Comparison of ENCODE assay signal across 8 cellular contexts in genomic region chr1:206469933-206470691, GRCh38. TPM values are rescaled to one million over a fixed set of nuclear protein-coding genes. Genes with fewer than 3 reads are reported as not detected.
A peak's percentile ranks its signal among the peaks of the same experiment; 100 is the strongest.
DNase-seq lines count a peak whose midpoint lies in the region; ATAC-seq, FAIRE-seq and TF ChIP-seq lines count a peak whose summit lies in the region.

Gene IKBKE, plus strand, starts transcription at chr1:206470476. Its CDS starts 2,752 bp downstream, at chr1:206473228.

- H3K36me3 ChIP-seq in ACC112 (ENCODE audit: insufficient read depth, low read length), result no peaks in the 10 kb centered on the region
- no peaks in the 10 kb centered on the region for H3K36me3 ChIP-seq in mucosa of stomach (ENCODE audit: control insufficient read depth, insufficient read depth, low read length)

- H3K4me3 ChIP-seq in ACC112 (ENCODE audit: low read depth, low read length) (peak within 1 kb of the TSS; percentile 83), mucosa of stomach (ENCODE audit: low read length) (peak within 1 kb of the TSS; percentile 89)

- peaks cover 13% of the 10 kb centered on the region for H3K79me2 ChIP-seq in ACC112 (ENCODE audit: control insufficient read depth, insufficient read depth, low read length, unreplicated experiment)

- no peaks in the 10 kb centered on the region for H3K9me3 Mint-ChIP-seq in activated CD8-positive, alpha-beta memory T cell treated with anti-CD3 and anti-CD28 coated beads, Interleukin-2, amount 10 ng/mL, durations not matched to agents 7 days and 5 days (ENCODE audit: low read depth)
- H3K9me3 Mint-ChIP-seq in type B pancreatic cell, result no peaks in the 10 kb centered on the region

- peak within 1 kb of the TSS; percentile 72 for H3K27ac ChIP-seq in ACC112 (ENCODE audit: low read depth, low read length)

- peak; percentile 52 for ATAC-seq in HG02840 (IDR thresholded peaks at IDR 0.05; ENCODE audit: low FRiP score, unreplicated experiment)
- ATAC-seq in activated CD8-positive, alpha-beta memory T cell treated with anti-CD3 and anti-CD28 coated beads, Interleukin-2, amount 10 ng/mL, durations not matched to agents 7 days and 5 days, result peak; percentile 72
- ATAC-seq in esophagus mucosa, result peak; percentile 69

- peaks cover 24% of the 10 kb centered on the region for H3K36me3 Mint-ChIP-seq in activated CD8-positive, alpha-beta memory T cell treated with anti-CD3 and anti-CD28 coated beads, Interleukin-2, amount 10 ng/mL, durations not matched to agents 7 days and 5 days
- H3K36me3 Mint-ChIP-seq in type B pancreatic cell, result peaks cover 2% of the 10 kb centered on the region

- peak within 1 kb of the TSS; percentile 91 for H3K4me3 Mint-ChIP-seq in activated CD8-positive, alpha-beta memory T cell treated with anti-CD3 and anti-CD28 coated beads, Interleukin-2, amount 10 ng/mL, durations not matched to agents 7 days and 5 days
- peak within 1 kb of the TSS; percentile 87 for H3K4me3 Mint-ChIP-seq in type B pancreatic cell

- H3K27me3 Mint-ChIP-seq in activated CD8-positive, alpha-beta memory T cell treated with anti-CD3 and anti-CD28 coated beads, Interleukin-2, amount 10 ng/mL, durations not matched to agents 7 days and 5 days, result no peaks in the 10 kb centered on the region
- H3K27me3 Mint-ChIP-seq in type B pancreatic cell, result peaks cover 21% of the 10 kb centered on the region

- peak within 1 kb of the TSS; percentile 81 for H3K9ac ChIP-seq in mucosa of stomach (ENCODE audit: low read length)

- H3K9me3 ChIP-seq in mucosa of stomach (ENCODE audit: control insufficient read depth, low read length), result no peaks in the 10 kb centered on the region

- peak; percentile 64; the same call in 1 of the 2 replicates for TF ChIP-seq POLR2A in GM12892 (IDR thresholded peaks at IDR 0.05; ENCODE audit: low read depth, low read length)

- H3K4me1 ChIP-seq in ACC112 (ENCODE audit: control insufficient read depth, insufficient read depth, low read length, unreplicated experiment), result peaks cover 36% of the 10 kb centered on the region
- H3K4me1 ChIP-seq in mucosa of stomach (ENCODE audit: control insufficient read depth, insufficient read depth, low read length), result peaks cover 36% of the 10 kb centered on the region

- peak; percentile 74 for FAIRE-seq in GM12892 (lab: Jason Lieb, UNC)

- peak within 1 kb of the TSS; percentile 35 for H2AFZ ChIP-seq in ACC112 (ENCODE audit: low read length, unreplicated experiment)

- TF ChIP-seq CTCF in type B pancreatic cell (conservative IDR thresholded peaks at IDR 0.05), result peak; percentile 53

- H3K27me3 ChIP-seq in ACC112 (ENCODE audit: insufficient read depth, low read length) (no peaks in the 10 kb centered on the region), mucosa of stomach (ENCODE audit: control insufficient read depth, insufficient read depth, low read length) (no peaks in the 10 kb centered on the region)

- peaks cover 88% of the 10 kb centered on the region for H3K4me1 Mint-ChIP-seq in activated CD8-positive, alpha-beta memory T cell treated with anti-CD3 and anti-CD28 coated beads, Interleukin-2, amount 10 ng/mL, durations not matched to agents 7 days and 5 days
- peaks cover 45% of the 10 kb centered on the region for H3K4me1 Mint-ChIP-seq in type B pancreatic cell (ENCODE audit: unreplicated experiment)

- H3K27ac Mint-ChIP-seq in activated CD8-positive, alpha-beta memory T cell treated with anti-CD3 and anti-CD28 coated beads, Interleukin-2, amount 10 ng/mL, durations not matched to agents 7 days and 5 days, result peak within 1 kb of the TSS; percentile 92
- H3K27ac Mint-ChIP-seq in type B pancreatic cell, result peak within 1 kb of the TSS; percentile 77

- DNase-seq in GM12892 (ENCODE audit: insufficient read length) (peak; percentile 69), NCI-H510A (lab: John Stamatoyannopoulos, UW) (peak; percentile 28), type B pancreatic cell (ENCODE audit: extremely low spot score, unreplicated experiment) (no peak)
- DNase-seq in activated CD8-positive, alpha-beta memory T cell treated with anti-CD3 and anti-CD28 coated beads, Interleukin-2, amount 10 ng/mL, durations not matched to agents 7 days and 5 days, result peak; percentile 84

- CTCF ChIA-PET in activated CD8-positive, alpha-beta memory T cell treated with anti-CD3 and anti-CD28 coated beads, Interleukin-2, amount 10 ng/mL, durations not matched to agents 7 days and 5 days (lab: Charles Lee), result interaction anchor here (0.8 to 5.2 kb wide), 19 partner anchors 8 to 216 kb away, joined by 3 to 60 read pairs (median 9); partner anchors contain the start of genes DYRK3, EIF2D and RASSF5

RNA-seq across cellular contexts. Expression of gene IKBKE, which starts in this region (rescaled TPM):
- 13.8 TPM for polyA plus RNA-seq in GM12892 (2012; ENCODE audit: missing spikeins)
- 10 to 100 TPM; 64.8 to 72.7 TPM for total RNA-seq in activated CD8-positive, alpha-beta memory T cell treated with anti-CD3 and anti-CD28 coated beads, Interleukin-2, amount 10 ng/mL, durations not matched to agents 7 days and 5 days
- 14.2 TPM for total RNA-seq in esophagus mucosa
- 10.7 and 13.4 TPM in 2 replicates for total RNA-seq in type B pancreatic cell (ENCODE audit: low replicate concordance)
